Comparison of ENCODE assay signal across 29 cellular contexts in the genomic region with DNA sequence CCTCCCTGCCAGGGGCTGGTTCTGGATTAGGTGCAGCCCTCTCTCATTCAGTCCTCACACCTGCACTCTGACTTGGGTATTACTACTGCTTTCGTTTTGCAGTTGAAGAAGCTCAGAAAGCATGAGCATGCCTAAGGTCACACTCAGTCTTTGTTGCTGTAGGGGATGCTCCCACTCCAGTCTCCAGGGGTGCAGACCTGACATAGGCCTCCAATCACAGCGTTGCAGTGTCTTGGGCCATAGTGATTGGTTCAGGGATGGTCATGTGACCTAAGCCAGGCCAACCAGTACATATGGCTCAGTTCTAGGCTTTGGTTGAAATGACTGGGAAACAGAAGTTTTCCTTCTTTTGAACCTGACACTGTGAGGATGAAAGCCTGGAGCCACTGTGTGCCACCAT.
"Had no signal": no experiment of that assay in that cellular context is flagged by ENCODE, and none has a peak within 500 bp of the region (broad histone marks: within the 10 kb centered on the region; RNA-seq: fewer than 3 reads in every experiment).

No MANE protein-coding gene starts in this region.

- H3K9me3 Mint-ChIP-seq: activated naive CD4-positive, alpha-beta T cell treated with anti-CD3 and anti-CD28 coated beads for 36 hours; activated T-helper 1 cell treated with anti-CD3 and anti-CD28 coated beads, Interleukin-12 subunit alpha, Interleukin-12 subunit beta, Interleukin-2, Interleukin-4 antibody, amounts not matched to agents 30 ng/mL and 10 ng/mL and 1 ng/mL, durations not matched to agents 14 hours and 24 hours and 36 hours; stimulated activated effector memory CD8-positive, alpha-beta T cell treated with anti-CD3 and anti-CD28 coated beads, Interleukin-12 subunit alpha, Interleukin-12 subunit beta, amount 100 ng/mL, for 72 hours; stimulated activated naive CD8-positive, alpha-beta T cell treated with anti-CD3 and anti-CD28 coated beads, Interleukin-15, Interleukin-2, amounts not matched to agents 100 ng/mL and 50 ng/mL, for 24 hours had no signal

- H3K4me1 Mint-ChIP-seq: activated naive CD8-positive, alpha-beta T cell treated with anti-CD3 and anti-CD28 coated beads for 36 hours; stimulated activated effector memory CD8-positive, alpha-beta T cell treated with anti-CD3 and anti-CD28 coated beads, Interleukin-12 subunit alpha, Interleukin-12 subunit beta, amount 100 ng/mL, for 72 hours had no signal

- H3K27ac Mint-ChIP-seq: activated naive CD4-positive, alpha-beta T cell treated with anti-CD3 and anti-CD28 coated beads for 36 hours; activated naive CD8-positive, alpha-beta T cell treated with anti-CD3 and anti-CD28 coated beads for 36 hours; activated T-helper 1 cell treated with anti-CD3 and anti-CD28 coated beads, Interleukin-12 subunit alpha, Interleukin-12 subunit beta, Interleukin-2, Interleukin-4 antibody, amounts not matched to agents 30 ng/mL and 10 ng/mL and 1 ng/mL, durations not matched to agents 14 hours and 24 hours and 36 hours; nephron progenitor cell; stimulated activated effector memory CD8-positive, alpha-beta T cell treated with anti-CD3 and anti-CD28 coated beads, Interleukin-12 subunit alpha, Interleukin-12 subunit beta, amount 100 ng/mL, for 72 hours; stimulated activated naive CD8-positive, alpha-beta T cell treated with anti-CD3 and anti-CD28 coated beads, Interleukin-15, Interleukin-2, amounts not matched to agents 100 ng/mL and 50 ng/mL, for 24 hours had no signal

- H3K4me3 Mint-ChIP-seq: activated naive CD4-positive, alpha-beta T cell treated with anti-CD3 and anti-CD28 coated beads for 36 hours; activated naive CD8-positive, alpha-beta T cell treated with anti-CD3 and anti-CD28 coated beads for 36 hours; activated T-helper 1 cell treated with anti-CD3 and anti-CD28 coated beads, Interleukin-12 subunit alpha, Interleukin-12 subunit beta, Interleukin-2, Interleukin-4 antibody, amounts not matched to agents 30 ng/mL and 10 ng/mL and 1 ng/mL, durations not matched to agents 14 hours and 24 hours and 36 hours; nephron progenitor cell; stimulated activated effector memory CD8-positive, alpha-beta T cell treated with anti-CD3 and anti-CD28 coated beads, Interleukin-12 subunit alpha, Interleukin-12 subunit beta, amount 100 ng/mL, for 72 hours; stimulated activated naive CD8-positive, alpha-beta T cell treated with anti-CD3 and anti-CD28 coated beads, Interleukin-15, Interleukin-2, amounts not matched to agents 100 ng/mL and 50 ng/mL, for 24 hours had no signal

- H3K27ac ChIP-seq: adrenal gland, body of pancreas, colonic mucosa, pancreas, prostate gland, thoracic aorta had no signal

- H3K9me3 ChIP-seq: adrenal gland, body of pancreas, colonic mucosa, left ventricle myocardium inferior, pancreas, prostate gland, thoracic aorta had no signal

- ATAC-seq: body of pancreas; pancreas; stimulated activated effector memory CD8-positive, alpha-beta T cell treated with anti-CD3 and anti-CD28 coated beads, Interleukin-12 subunit alpha, Interleukin-12 subunit beta, amount 100 ng/mL, for 72 hours had no signal

- H3K4me3 ChIP-seq: adrenal gland, body of pancreas, colonic mucosa, left ventricle myocardium inferior, lung, pancreas, prostate gland, sigmoid colon, thoracic aorta had no signal

- H3K36me3 ChIP-seq: adrenal gland, colonic mucosa, left ventricle myocardium inferior, pancreas, prostate gland, sigmoid colon, thoracic aorta had no signal

- H3K27me3 ChIP-seq: adrenal gland, body of pancreas, colonic mucosa, pancreas, sigmoid colon had no signal

- H3K4me1 ChIP-seq: colonic mucosa, prostate gland had no signal

- DNase-seq: activated CD4-positive, alpha-beta T cell treated with anti-CD3 and anti-CD28 coated beads for 4 hours; activated CD4-positive, alpha-beta T cell treated with anti-CD3 and anti-CD28 coated beads, Interleukin-2, amount 50 U/mL, for 4 hours; activated CD8-positive, alpha-beta memory T cell treated with anti-CD3 and anti-CD28 coated beads for 24 hours; activated effector memory CD4-positive, alpha-beta T cell treated with anti-CD3 and anti-CD28 coated beads, Interleukin-2, amount 50 U/mL, for 16 hours; activated naive CD4-positive, alpha-beta T cell treated with anti-CD3 and anti-CD28 coated beads for 36 hours; activated naive CD8-positive, alpha-beta T cell treated with anti-CD3 and anti-CD28 coated beads for 36 hours; adrenal gland; aorta; body of pancreas; colonic mucosa; effector CD8-positive, alpha-beta T cell; left ventricle myocardium inferior; nephron progenitor cell; pancreas; retina; sigmoid colon; small intestine; stimulated activated CD4-positive, alpha-beta T cell treated with anti-CD3 and anti-CD28 coated beads, Interleukin-4, amount 100 ng/mL, for 24 hours; trophoblast cell had no signal

- FAIRE-seq: endometrium, frontal cortex, islet of Langerhans, pancreas, small intestine, urothelium cell line had no signal

- H3K36me3 Mint-ChIP-seq: activated naive CD8-positive, alpha-beta T cell treated with anti-CD3 and anti-CD28 coated beads for 36 hours; stimulated activated effector memory CD8-positive, alpha-beta T cell treated with anti-CD3 and anti-CD28 coated beads, Interleukin-12 subunit alpha, Interleukin-12 subunit beta, amount 100 ng/mL, for 72 hours had no signal
